ENCODE assay signal across 1 cellular context in genomic region chr17:72092710-72093322, GRCh38.
A peak's percentile ranks its signal among the peaks of the same experiment; 100 is the strongest.
TF ChIP-seq lines count a peak whose summit lies in the region.

No MANE protein-coding gene starts in this region.

TF ChIP-seq in HepG2, 621 proteins besides CTCF, POLR2A, EP300 and RAD21 (continued from another document and continues in another):
- TF ChIP-seq GRHL1 (CRISPR knock-in tag; conservative IDR thresholded peaks at IDR 0.05) = no peak
- no peak for TF ChIP-seq ZFY (CRISPR knock-in tag; IDR thresholded peaks at IDR 0.05)
- peak; percentile 87 for TF ChIP-seq NR2C2 (CRISPR knock-in tag; IDR thresholded peaks at IDR 0.05; ENCODE audit: borderline replicate concordance)
- TF ChIP-seq, protein P1, sequence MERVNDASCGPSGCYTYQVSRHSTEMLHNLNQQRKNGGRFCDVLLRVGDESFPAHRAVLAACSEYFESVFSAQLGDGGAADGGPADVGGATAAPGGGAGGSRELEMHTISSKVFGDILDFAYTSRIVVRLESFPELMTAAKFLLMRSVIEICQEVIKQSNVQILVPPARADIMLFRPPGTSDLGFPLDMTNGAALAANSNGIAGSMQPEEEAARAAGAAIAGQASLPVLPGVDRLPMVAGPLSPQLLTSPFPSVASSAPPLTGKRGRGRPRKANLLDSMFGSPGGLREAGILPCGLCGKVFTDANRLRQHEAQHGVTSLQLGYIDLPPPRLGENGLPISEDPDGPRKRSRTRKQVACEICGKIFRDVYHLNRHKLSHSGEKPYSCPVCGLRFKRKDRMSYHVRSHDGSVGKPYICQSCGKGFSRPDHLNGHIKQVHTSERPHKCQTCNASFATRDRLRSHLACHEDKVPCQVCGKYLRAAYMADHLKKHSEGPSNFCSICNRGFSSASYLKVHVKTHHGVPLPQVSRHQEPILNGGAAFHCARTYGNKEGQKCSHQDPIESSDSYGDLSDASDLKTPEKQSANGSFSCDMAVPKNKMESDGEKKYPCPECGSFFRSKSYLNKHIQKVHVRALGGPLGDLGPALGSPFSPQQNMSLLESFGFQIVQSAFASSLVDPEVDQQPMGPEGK (CRISPR knock-in tag; IDR thresholded peaks at IDR 0.05) = peak; percentile 80
- no peak for TF ChIP-seq KLF12 (CRISPR knock-in tag; IDR thresholded peaks at IDR 0.05; ENCODE audit: borderline replicate concordance)
- no peak for TF ChIP-seq ZNF468 (CRISPR knock-in tag; IDR thresholded peaks at IDR 0.05)
- TF ChIP-seq, protein P2, sequence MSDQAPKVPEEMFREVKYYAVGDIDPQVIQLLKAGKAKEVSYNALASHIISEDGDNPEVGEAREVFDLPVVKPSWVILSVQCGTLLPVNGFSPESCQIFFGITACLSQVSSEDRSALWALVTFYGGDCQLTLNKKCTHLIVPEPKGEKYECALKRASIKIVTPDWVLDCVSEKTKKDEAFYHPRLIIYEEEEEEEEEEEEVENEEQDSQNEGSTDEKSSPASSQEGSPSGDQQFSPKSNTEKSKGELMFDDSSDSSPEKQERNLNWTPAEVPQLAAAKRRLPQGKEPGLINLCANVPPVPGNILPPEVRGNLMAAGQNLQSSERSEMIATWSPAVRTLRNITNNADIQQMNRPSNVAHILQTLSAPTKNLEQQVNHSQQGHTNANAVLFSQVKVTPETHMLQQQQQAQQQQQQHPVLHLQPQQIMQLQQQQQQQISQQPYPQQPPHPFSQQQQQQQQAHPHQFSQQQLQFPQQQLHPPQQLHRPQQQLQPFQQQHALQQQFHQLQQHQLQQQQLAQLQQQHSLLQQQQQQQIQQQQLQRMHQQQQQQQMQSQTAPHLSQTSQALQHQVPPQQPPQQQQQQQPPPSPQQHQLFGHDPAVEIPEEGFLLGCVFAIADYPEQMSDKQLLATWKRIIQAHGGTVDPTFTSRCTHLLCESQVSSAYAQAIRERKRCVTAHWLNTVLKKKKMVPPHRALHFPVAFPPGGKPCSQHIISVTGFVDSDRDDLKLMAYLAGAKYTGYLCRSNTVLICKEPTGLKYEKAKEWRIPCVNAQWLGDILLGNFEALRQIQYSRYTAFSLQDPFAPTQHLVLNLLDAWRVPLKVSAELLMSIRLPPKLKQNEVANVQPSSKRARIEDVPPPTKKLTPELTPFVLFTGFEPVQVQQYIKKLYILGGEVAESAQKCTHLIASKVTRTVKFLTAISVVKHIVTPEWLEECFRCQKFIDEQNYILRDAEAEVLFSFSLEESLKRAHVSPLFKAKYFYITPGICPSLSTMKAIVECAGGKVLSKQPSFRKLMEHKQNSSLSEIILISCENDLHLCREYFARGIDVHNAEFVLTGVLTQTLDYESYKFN (CRISPR knock-in tag; conservative IDR thresholded peaks at IDR 0.05) = peak; percentile 95
- no peak for TF ChIP-seq ZNF30 (CRISPR knock-in tag; IDR thresholded peaks at IDR 0.05)
- no peak for TF ChIP-seq PLRG1 (conservative IDR thresholded peaks at IDR 0.05)
- TF ChIP-seq, protein P3, sequence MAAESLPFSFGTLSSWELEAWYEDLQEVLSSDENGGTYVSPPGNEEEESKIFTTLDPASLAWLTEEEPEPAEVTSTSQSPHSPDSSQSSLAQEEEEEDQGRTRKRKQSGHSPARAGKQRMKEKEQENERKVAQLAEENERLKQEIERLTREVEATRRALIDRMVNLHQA (CRISPR knock-in tag; IDR thresholded peaks at IDR 0.05) = no peak
- no peak for TF ChIP-seq ZFP36 (IDR thresholded peaks at IDR 0.05; ENCODE audit: borderline replicate concordance, low read depth, low read length, partially characterized antibody)
- peak; percentile 95 to 98 for TF ChIP-seq NR2F1 (CRISPR knock-in tag; IDR thresholded peaks at IDR 0.05)
- TF ChIP-seq, protein P4, sequence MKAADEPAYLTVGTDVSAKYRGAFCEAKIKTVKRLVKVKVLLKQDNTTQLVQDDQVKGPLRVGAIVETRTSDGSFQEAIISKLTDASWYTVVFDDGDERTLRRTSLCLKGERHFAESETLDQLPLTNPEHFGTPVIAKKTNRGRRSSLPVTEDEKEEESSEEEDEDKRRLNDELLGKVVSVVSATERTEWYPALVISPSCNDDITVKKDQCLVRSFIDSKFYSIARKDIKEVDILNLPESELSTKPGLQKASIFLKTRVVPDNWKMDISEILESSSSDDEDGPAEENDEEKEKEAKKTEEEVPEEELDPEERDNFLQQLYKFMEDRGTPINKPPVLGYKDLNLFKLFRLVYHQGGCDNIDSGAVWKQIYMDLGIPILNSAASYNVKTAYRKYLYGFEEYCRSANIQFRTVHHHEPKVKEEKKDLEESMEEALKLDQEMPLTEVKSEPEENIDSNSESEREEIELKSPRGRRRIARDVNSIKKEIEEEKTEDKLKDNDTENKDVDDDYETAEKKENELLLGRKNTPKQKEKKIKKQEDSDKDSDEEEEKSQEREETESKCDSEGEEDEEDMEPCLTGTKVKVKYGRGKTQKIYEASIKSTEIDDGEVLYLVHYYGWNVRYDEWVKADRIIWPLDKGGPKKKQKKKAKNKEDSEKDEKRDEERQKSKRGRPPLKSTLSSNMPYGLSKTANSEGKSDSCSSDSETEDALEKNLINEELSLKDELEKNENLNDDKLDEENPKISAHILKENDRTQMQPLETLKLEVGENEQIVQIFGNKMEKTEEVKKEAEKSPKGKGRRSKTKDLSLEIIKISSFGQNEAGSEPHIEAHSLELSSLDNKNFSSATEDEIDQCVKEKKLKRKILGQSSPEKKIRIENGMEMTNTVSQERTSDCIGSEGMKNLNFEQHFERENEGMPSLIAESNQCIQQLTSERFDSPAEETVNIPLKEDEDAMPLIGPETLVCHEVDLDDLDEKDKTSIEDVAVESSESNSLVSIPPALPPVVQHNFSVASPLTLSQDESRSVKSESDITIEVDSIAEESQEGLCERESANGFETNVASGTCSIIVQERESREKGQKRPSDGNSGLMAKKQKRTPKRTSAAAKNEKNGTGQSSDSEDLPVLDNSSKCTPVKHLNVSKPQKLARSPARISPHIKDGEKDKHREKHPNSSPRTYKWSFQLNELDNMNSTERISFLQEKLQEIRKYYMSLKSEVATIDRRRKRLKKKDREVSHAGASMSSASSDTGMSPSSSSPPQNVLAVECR (CRISPR knock-in tag; IDR thresholded peaks at IDR 0.05; ENCODE audit: borderline replicate concordance) = peak; percentile 69; the same call in 1 of the 2 replicates
- TF ChIP-seq TBL1XR1 (IDR thresholded peaks at IDR 0.05; ENCODE audit: borderline replicate concordance, low read length, partially characterized antibody) = peak; percentile 88
- peak; percentile 87; the same call in 1 of the 2 replicates for TF ChIP-seq SP140L (CRISPR knock-in tag; IDR thresholded peaks at IDR 0.05; ENCODE audit: borderline replicate concordance)
- no peak for TF ChIP-seq ZNF3 (CRISPR knock-in tag; IDR thresholded peaks at IDR 0.05)
- TF ChIP-seq ZNF430 (CRISPR knock-in tag; IDR thresholded peaks at IDR 0.05) = peak; percentile 64; the same call in 1 of the 2 replicates
- TF ChIP-seq ZNF816 (CRISPR knock-in tag; IDR thresholded peaks at IDR 0.05; ENCODE audit: borderline replicate concordance) = no peak
- TF ChIP-seq HBP1 (CRISPR knock-in tag; IDR thresholded peaks at IDR 0.05; ENCODE audit: low read depth) = no peak
- TF ChIP-seq HCFC1 (IDR thresholded peaks at IDR 0.05; ENCODE audit: low read depth, low read length) = no peak
- TF ChIP-seq, protein P5, sequence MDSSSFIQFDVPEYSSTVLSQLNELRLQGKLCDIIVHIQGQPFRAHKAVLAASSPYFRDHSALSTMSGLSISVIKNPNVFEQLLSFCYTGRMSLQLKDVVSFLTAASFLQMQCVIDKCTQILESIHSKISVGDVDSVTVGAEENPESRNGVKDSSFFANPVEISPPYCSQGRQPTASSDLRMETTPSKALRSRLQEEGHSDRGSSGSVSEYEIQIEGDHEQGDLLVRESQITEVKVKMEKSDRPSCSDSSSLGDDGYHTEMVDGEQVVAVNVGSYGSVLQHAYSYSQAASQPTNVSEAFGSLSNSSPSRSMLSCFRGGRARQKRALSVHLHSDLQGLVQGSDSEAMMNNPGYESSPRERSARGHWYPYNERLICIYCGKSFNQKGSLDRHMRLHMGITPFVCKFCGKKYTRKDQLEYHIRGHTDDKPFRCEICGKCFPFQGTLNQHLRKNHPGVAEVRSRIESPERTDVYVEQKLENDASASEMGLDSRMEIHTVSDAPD (CRISPR knock-in tag; IDR thresholded peaks at IDR 0.05) = peak; percentile 91; the same call in 1 of the 2 replicates
- no peak for TF ChIP-seq AFF4 (CRISPR knock-in tag; IDR thresholded peaks at IDR 0.05)
- no peak for TF ChIP-seq ZNF883 (CRISPR knock-in tag; IDR thresholded peaks at IDR 0.05; ENCODE audit: not compliant biosample characterization)
- TF ChIP-seq, protein P6, sequence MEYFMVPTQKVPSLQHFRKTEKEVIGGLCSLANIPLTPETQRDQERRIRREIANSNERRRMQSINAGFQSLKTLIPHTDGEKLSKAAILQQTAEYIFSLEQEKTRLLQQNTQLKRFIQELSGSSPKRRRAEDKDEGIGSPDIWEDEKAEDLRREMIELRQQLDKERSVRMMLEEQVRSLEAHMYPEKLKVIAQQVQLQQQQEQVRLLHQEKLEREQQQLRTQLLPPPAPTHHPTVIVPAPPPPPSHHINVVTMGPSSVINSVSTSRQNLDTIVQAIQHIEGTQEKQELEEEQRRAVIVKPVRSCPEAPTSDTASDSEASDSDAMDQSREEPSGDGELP (IDR thresholded peaks at IDR 0.05; ENCODE audit: borderline replicate concordance, low read depth) = peak; percentile 99
- TF ChIP-seq, protein P7, sequence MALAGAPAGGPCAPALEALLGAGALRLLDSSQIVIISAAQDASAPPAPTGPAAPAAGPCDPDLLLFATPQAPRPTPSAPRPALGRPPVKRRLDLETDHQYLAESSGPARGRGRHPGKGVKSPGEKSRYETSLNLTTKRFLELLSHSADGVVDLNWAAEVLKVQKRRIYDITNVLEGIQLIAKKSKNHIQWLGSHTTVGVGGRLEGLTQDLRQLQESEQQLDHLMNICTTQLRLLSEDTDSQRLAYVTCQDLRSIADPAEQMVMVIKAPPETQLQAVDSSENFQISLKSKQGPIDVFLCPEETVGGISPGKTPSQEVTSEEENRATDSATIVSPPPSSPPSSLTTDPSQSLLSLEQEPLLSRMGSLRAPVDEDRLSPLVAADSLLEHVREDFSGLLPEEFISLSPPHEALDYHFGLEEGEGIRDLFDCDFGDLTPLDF (CRISPR knock-in tag; IDR thresholded peaks at IDR 0.05) = no peak
- TF ChIP-seq ZFP37 (CRISPR knock-in tag; IDR thresholded peaks at IDR 0.05; ENCODE audit: borderline replicate concordance) = no peak
- TF ChIP-seq ELF4 (CRISPR knock-in tag; IDR thresholded peaks at IDR 0.05; ENCODE audit: borderline replicate concordance) = peak; percentile 27; the same call in 1 of the 2 replicates
- TF ChIP-seq ZSCAN9 (CRISPR knock-in tag; IDR thresholded peaks at IDR 0.05; ENCODE audit: borderline replicate concordance) = peak; percentile 95
